Comparison of ENCODE assay signal across 11 cellular contexts in the genomic region with DNA sequence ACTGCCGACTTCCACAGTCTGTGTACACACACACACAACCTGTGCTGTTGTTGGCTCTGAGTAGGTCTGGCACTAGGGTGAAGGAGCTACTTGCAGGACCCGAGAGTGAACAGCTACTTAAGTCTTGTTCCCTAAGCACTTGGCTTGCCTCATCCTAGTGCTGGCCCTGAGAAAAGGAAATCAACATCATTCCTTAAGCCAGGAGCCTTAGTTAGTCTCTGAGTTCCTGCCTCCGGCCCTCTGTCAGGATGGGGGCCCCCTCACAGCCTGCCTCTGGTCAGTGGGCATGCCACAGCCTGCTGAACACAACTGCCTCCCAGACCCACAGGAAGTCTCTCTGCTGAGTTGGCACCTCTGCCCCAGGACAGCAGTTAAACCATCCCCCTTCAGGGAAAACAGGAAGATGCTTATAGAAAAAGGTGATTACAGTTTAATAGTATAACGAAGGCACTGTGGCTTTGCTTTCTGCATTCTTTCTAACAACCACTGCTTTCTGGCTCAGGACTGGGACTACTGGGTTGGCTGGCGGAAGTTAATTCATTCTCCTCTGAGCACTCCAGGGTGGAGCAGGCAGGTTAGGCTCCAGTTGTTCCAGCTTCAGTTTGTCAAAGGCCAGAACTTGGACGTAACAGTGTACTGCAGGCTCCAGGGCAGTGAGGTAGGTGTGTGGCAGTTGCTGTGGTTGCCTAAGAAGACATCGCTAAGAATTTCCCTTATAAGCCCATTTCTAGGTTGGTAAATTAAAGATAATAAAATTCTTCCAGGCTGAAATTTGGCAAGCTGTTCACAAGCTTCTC. TPM values are rescaled to one million over a fixed set of nuclear protein-coding genes. Genes with fewer than 3 reads are reported as not detected.
A peak's percentile ranks its signal among the peaks of the same experiment; 100 is the strongest.
DNase-seq lines count a peak whose midpoint lies in the region; ATAC-seq and TF ChIP-seq lines count a peak whose summit lies in the region.
"Had no signal": no experiment of that assay in that cellular context is flagged by ENCODE, and none has a peak within 500 bp of the region (broad histone marks: within the 10 kb centered on the region; RNA-seq: fewer than 3 reads in every experiment).

No MANE protein-coding gene starts in this region.

- 9 to 11% methylated on average over 3 to 5 of the region's 7 CpGs for WGBS in gastroesophageal sphincter (ENCODE audit: low coverage in 1 of 2), 2 donors

- peak; percentile 31 for TF ChIP-seq POLR2A in gastroesophageal sphincter (IDR thresholded peaks at IDR 0.05)

- DNase-seq in EL (peak; percentile 23), SK-MEL-5 (ENCODE audit: low read depth, low spot score) (peak; percentile 6), skeletal muscle cell (ENCODE audit: low read depth) (no peak), globus pallidus (ENCODE audit: low spot score) (no peak), NOMO-1 (lab: John Stamatoyannopoulos, UW; ENCODE audit: unreplicated experiment in 2 of 2) (no peak)
- DNase-seq in activated CD4-positive, alpha-beta T cell treated with anti-CD3 and anti-CD28 coated beads, Interleukin-2, amount 10 ng/mL, durations not matched to agents 7 days and 5 days: no peak
- DNase-seq: activated CD8-positive, alpha-beta memory T cell treated with anti-CD3 and anti-CD28 coated beads, Interleukin-2, amount 50 U/mL, for 48 hours; NCI-H1417 had no signal

- H3K4me3 ChIP-seq in gastroesophageal sphincter (peak overlapping the region; percentile 75 to 93), skeletal muscle cell (ENCODE audit: low read depth, low read length) (peak overlapping the region; percentile 5)
- H3K4me3 ChIP-seq: BLaER1 had no signal

- in situ Hi-C loops in SK-MEL-5 (cut with HindIII; ENCODE audit: low pct_unique_long_range_greater_than_20kb, low sequenced_read_pairs): no loop called here

- TF ChIP-seq CTCF in gastroesophageal sphincter (IDR thresholded peaks at IDR 0.05): no peak

- H3K4me3 Mint-ChIP-seq in activated CD4-positive, alpha-beta T cell treated with anti-CD3 and anti-CD28 coated beads, Interleukin-2, amount 10 ng/mL, durations not matched to agents 7 days and 5 days: no peak overlapping the region

- no peaks in the 10 kb centered on the region for H3K9me3 ChIP-seq in gastroesophageal sphincter
- H3K9me3 ChIP-seq: BLaER1 had no signal

- peaks cover 30 to 76% (median 31%) of the 10 kb centered on the region in 3 donors for H3K4me1 ChIP-seq in gastroesophageal sphincter

- H3K27ac Mint-ChIP-seq in activated CD4-positive, alpha-beta T cell treated with anti-CD3 and anti-CD28 coated beads, Interleukin-2, amount 10 ng/mL, durations not matched to agents 7 days and 5 days: no peak overlapping the region

- ATAC-seq in gastroesophageal sphincter: peak; percentile 1
- ATAC-seq in GM19463 (IDR thresholded peaks at IDR 0.05; ENCODE audit: unreplicated experiment): no peak

- H3K27me3 Mint-ChIP-seq in activated CD4-positive, alpha-beta T cell treated with anti-CD3 and anti-CD28 coated beads, Interleukin-2, amount 10 ng/mL, durations not matched to agents 7 days and 5 days: peaks cover 51% of the 10 kb centered on the region

- peaks cover 0 to 18% of the 10 kb centered on the region in 2 donors for H3K36me3 ChIP-seq in gastroesophageal sphincter
- H3K36me3 ChIP-seq: BLaER1 had no signal

- H3K36me3 Mint-ChIP-seq in activated CD4-positive, alpha-beta T cell treated with anti-CD3 and anti-CD28 coated beads, Interleukin-2, amount 10 ng/mL, durations not matched to agents 7 days and 5 days (ENCODE audit: low read depth): no peaks in the 10 kb centered on the region

- no peaks in the 10 kb centered on the region for H3K27me3 ChIP-seq in gastroesophageal sphincter
- H3K27me3 ChIP-seq: BLaER1 had no signal

- H3K27ac ChIP-seq in gastroesophageal sphincter: peak overlapping the region; percentile 92 to 97 (median 96)
- H3K27ac ChIP-seq: BLaER1 had no signal

- CTCF ChIA-PET in activated CD4-positive, alpha-beta T cell treated with anti-CD3 and anti-CD28 coated beads, Interleukin-2, amount 10 ng/mL, durations not matched to agents 7 days and 5 days (lab: Charles Lee): no interaction called here

- TF ChIP-seq EP300 in gastroesophageal sphincter (IDR thresholded peaks at IDR 0.05): no peak

- H3K9me3 Mint-ChIP-seq in activated CD4-positive, alpha-beta T cell treated with anti-CD3 and anti-CD28 coated beads, Interleukin-2, amount 10 ng/mL, durations not matched to agents 7 days and 5 days: no peaks in the 10 kb centered on the region

- POLR2A ChIA-PET in activated CD4-positive, alpha-beta T cell treated with anti-CD3 and anti-CD28 coated beads, Interleukin-2, amount 10 ng/mL, durations not matched to agents 7 days and 5 days (lab: Charles Lee): no interaction called here

- H3K4me1 Mint-ChIP-seq in activated CD4-positive, alpha-beta T cell treated with anti-CD3 and anti-CD28 coated beads, Interleukin-2, amount 10 ng/mL, durations not matched to agents 7 days and 5 days: peaks cover 7% of the 10 kb centered on the region

RNA-seq across cellular contexts. Expression of a gene that starts 2.8 kb away (rescaled TPM):
- total RNA-seq in SK-MEL-5 (2014; rRNA removed; shearing (Covaris generic)): 1.6 TPM in 2 replicates
- polyA plus RNA-seq in SK-MEL-5 (2015; cell fraction: cytosol; rRNA removed): 0.79 and 1.3 TPM in 2 replicates
- 0.09 and 0.68 TPM in 2 replicates for polyA plus RNA-seq in SK-MEL-5 (2015; cell fraction: nucleus; rRNA removed)
- total RNA-seq in gastroesophageal sphincter: 100 to 1,000 TPM in 3 of 4 donors, 10 to 100 TPM in 1; 96.5 to 192 (median 140) TPM
- total RNA-seq in activated CD4-positive, alpha-beta T cell treated with anti-CD3 and anti-CD28 coated beads, Interleukin-2, amount 10 ng/mL, durations not matched to agents 7 days and 5 days: not detected

Comparison
In these comparisons a context has a peak if more than half of its experiments do, and no peak if none do; other contexts are left out.
1. DNase-seq: peak in EL (single experiment) and SK-MEL-5 (single experiment); none in skeletal muscle cell (single experiment), globus pallidus (single experiment), NOMO-1 (0 of 2) and activated CD4-positive, alpha-beta T cell treated with anti-CD3 and anti-CD28 coated beads, Interleukin-2, amount 10 ng/mL, durations not matched to agents 7 days and 5 days (single experiment).
2. RNA of a gene that starts 2.8 kb away (total RNA-seq): 96.5 to 192 TPM in gastroesophageal sphincter; 1.6 TPM in SK-MEL-5 and not detected in activated CD4-positive, alpha-beta T cell treated with anti-CD3 and anti-CD28 coated beads, Interleukin-2, amount 10 ng/mL, durations not matched to agents 7 days and 5 days; every median in the first group is over 10 times any median in the second.